1 cellular context compared by ENCODE assay signal in the genomic region with DNA sequence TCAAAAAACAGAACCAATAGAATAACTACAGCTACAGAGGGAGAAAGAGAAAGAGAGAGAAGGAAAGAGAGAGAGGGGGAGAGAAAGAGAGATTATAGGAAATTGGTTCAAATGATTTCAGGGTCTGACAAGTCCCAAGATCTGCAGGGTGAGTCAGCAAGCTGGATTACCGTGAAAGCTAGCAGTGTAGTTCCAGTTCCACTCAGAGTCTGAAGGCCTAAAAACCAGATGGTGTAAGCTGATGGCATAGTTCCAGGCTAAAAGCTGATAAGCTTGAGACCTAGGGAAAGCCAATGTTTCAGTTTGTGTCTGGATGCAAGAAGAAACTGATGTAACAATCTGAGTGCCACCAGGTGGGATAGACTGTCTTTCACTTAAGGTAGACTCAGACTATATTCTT.
TF ChIP-seq lines count a peak whose summit lies in the region.

No MANE protein-coding gene starts in this region.

TF ChIP-seq in liver, 16 proteins besides CTCF, POLR2A, EP300 and RAD21 (continued from another document):
- TF ChIP-seq, protein P1, sequence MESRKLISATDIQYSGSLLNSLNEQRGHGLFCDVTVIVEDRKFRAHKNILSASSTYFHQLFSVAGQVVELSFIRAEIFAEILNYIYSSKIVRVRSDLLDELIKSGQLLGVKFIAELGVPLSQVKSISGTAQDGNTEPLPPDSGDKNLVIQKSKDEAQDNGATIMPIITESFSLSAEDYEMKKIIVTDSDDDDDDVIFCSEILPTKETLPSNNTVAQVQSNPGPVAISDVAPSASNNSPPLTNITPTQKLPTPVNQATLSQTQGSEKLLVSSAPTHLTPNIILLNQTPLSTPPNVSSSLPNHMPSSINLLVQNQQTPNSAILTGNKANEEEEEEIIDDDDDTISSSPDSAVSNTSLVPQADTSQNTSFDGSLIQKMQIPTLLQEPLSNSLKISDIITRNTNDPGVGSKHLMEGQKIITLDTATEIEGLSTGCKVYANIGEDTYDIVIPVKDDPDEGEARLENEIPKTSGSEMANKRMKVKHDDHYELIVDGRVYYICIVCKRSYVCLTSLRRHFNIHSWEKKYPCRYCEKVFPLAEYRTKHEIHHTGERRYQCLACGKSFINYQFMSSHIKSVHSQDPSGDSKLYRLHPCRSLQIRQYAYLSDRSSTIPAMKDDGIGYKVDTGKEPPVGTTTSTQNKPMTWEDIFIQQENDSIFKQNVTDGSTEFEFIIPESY (IDR thresholded peaks at IDR 0.05), result no peak
- TF ChIP-seq FOXA1 (IDR thresholded peaks at IDR 0.05) (no peak), HNF4A (conservative IDR thresholded peaks at IDR 0.05) (peak; percentile 61 to 63), TAF1 (conservative IDR thresholded peaks at IDR 0.05) (no peak), FOXA2 (IDR thresholded peaks at IDR 0.05) (no peak), SP1 (IDR thresholded peaks at IDR 0.05) (peak; percentile 38), YY1 (IDR thresholded peaks at IDR 0.05) (no peak), JUND (IDR thresholded peaks at IDR 0.05) (peak in 1 of 2 donors; percentile 64), GABPA (IDR thresholded peaks at IDR 0.05 in 1 of 2, conservative IDR thresholded peaks at IDR 0.05 in 1 of 2) (no peak), EGR1 (IDR thresholded peaks at IDR 0.05; ENCODE audit: low read depth in 2 of 2) (no peak), RXRA (IDR thresholded peaks at IDR 0.05) (peak in 1 of 2 donors; percentile 25), HNF4G (IDR thresholded peaks at IDR 0.05) (no peak)
- TF ChIP-seq, protein P2, sequence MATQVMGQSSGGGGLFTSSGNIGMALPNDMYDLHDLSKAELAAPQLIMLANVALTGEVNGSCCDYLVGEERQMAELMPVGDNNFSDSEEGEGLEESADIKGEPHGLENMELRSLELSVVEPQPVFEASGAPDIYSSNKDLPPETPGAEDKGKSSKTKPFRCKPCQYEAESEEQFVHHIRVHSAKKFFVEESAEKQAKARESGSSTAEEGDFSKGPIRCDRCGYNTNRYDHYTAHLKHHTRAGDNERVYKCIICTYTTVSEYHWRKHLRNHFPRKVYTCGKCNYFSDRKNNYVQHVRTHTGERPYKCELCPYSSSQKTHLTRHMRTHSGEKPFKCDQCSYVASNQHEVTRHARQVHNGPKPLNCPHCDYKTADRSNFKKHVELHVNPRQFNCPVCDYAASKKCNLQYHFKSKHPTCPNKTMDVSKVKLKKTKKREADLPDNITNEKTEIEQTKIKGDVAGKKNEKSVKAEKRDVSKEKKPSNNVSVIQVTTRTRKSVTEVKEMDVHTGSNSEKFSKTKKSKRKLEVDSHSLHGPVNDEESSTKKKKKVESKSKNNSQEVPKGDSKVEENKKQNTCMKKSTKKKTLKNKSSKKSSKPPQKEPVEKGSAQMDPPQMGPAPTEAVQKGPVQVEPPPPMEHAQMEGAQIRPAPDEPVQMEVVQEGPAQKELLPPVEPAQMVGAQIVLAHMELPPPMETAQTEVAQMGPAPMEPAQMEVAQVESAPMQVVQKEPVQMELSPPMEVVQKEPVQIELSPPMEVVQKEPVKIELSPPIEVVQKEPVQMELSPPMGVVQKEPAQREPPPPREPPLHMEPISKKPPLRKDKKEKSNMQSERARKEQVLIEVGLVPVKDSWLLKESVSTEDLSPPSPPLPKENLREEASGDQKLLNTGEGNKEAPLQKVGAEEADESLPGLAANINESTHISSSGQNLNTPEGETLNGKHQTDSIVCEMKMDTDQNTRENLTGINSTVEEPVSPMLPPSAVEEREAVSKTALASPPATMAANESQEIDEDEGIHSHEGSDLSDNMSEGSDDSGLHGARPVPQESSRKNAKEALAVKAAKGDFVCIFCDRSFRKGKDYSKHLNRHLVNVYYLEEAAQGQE (IDR thresholded peaks at IDR 0.05), result no peak
